In genomic region chr11:111378773-111379499, GRCh38 we compare ENCODE assay signal across 9 cellular contexts. TPM values are rescaled to one million over a fixed set of nuclear protein-coding genes. Genes with fewer than 3 reads are reported as not detected.
DNase-seq lines count a peak whose midpoint lies in the region; ATAC-seq, FAIRE-seq and TF ChIP-seq lines count a peak whose summit lies in the region.
"Had no signal": no experiment of that assay in that cellular context is flagged by ENCODE, and none has a peak within 500 bp of the region (broad histone marks: within the 10 kb centered on the region; RNA-seq: fewer than 3 reads in every experiment).

TSS of gene POU2AF1 (minus strand) at chr11:111379275. CDS start at chr11:111379177, 98 bp downstream.

- no peak within 1 kb of the TSS for H3K4me3 ChIP-seq in K562
- peak within 1 kb of the TSS in 4 of 7 experiments; percentile 8 to 17 (median 14) for H3K4me3 ChIP-seq in skin epidermis

- FAIRE-seq in K562 (lab: Jason Lieb, UNC), result no peak

- H3K79me2 ChIP-seq in K562 (ENCODE audit: control insufficient read depth, insufficient read depth, low read length), result no peaks in the 10 kb centered on the region

- TF ChIP-seq EP300 in K562 (IDR thresholded peaks at IDR 0.05; ENCODE audit: low read length), result no peak

- H3K36me3 ChIP-seq in K562 (ENCODE audit: control insufficient read depth, insufficient read depth, low read length), result no peaks in the 10 kb centered on the region

- WGBS in K562 (ENCODE audit: insufficient coverage, low coverage, missing lambda C conversion rate), result 2% methylated on average over 29 of the region's 30 CpGs

- H3K4me1 ChIP-seq in K562 (replicated peaks in 1 of 2; ENCODE audit: control insufficient read depth in 2 of 2, insufficient read depth in 2 of 2, low read length in 2 of 2), result peaks cover 0 to 4% of the 10 kb centered on the region in 2 experiments; a peak in 1 of 5 replicates

- ATAC-seq in GM18499 (IDR thresholded peaks at IDR 0.05; ENCODE audit: insufficient read depth, unreplicated experiment), result peak; percentile 35
- peak; percentile 60 for ATAC-seq in HG02763 (IDR thresholded peaks at IDR 0.05; ENCODE audit: unreplicated experiment)
- ATAC-seq in K562, result peak; percentile 49; the same call in 2 of the 3 replicates

- TF ChIP-seq RAD21 in K562 (CRISPR knock-in tag; conservative IDR thresholded peaks at IDR 0.05 in 1 of 2, IDR thresholded peaks at IDR 0.05 in 1 of 2), result no peak

- no TSS peak for BruUV-seq in K562 (replicated peaks; lab: Mats Ljungman, UMichigan)

- in situ Hi-C loops in K562 (cut with MboI), result no loop called here

- TF ChIP-seq CTCF in K562 (IDR thresholded peaks at IDR 0.05 in 2 of 3, conservative IDR thresholded peaks at IDR 0.05 in 1 of 3; ENCODE audit: insufficient read depth in 2 of 3, low read depth in 1 of 3, low read length in 3 of 3), result no peak

- no peak within 1 kb of the TSS for H2AFZ ChIP-seq in K562 (ENCODE audit: low read depth, low read length)

- H3K27ac ChIP-seq in K562 (ENCODE audit: extremely low read depth, low read depth, low read length) (no peak within 1 kb of the TSS), skin epidermis (peak within 1 kb of the TSS in 18 of 21 experiments; percentile 11 to 83 (median 66))
- H3K27ac ChIP-seq: VCaP had no signal

- peak; percentile 21 to 89 (median 49) for DNase-seq in T-helper 1 cell
- DNase-seq in K562 (ENCODE audit: extremely low read depth in 1 of 4, low spot score in 3 of 4), result no peak
- no peak for DNase-seq in hypothalamus (lab: John Stamatoyannopoulos, UW)
- no peak for DNase-seq in HUDEP-2 (lab: John Stamatoyannopoulos, UW; ENCODE audit: unreplicated experiment in 76 of 76)
- DNase-seq in RKO (ENCODE audit: low spot score), result no peak

- peaks cover 5 to 16% of the 10 kb centered on the region in 2 experiments; a peak in 3 of 5 replicates for H3K27me3 ChIP-seq in K562 (ENCODE audit: control insufficient read depth in 2 of 2, insufficient read depth in 2 of 2, low read length in 2 of 2)

- no peaks in the 10 kb centered on the region for H3K9me1 ChIP-seq in K562 (ENCODE audit: control insufficient read depth, insufficient read depth, low read length)

- H4K20me1 ChIP-seq in K562 (replicated peaks; ENCODE audit: control insufficient read depth, insufficient read depth, low read length), result no peaks in the 10 kb centered on the region

- no peaks in the 10 kb centered on the region for H3K9me3 ChIP-seq in K562 (replicated peaks; ENCODE audit: control insufficient read depth, insufficient read depth, low read depth, low read length)

- POLR2A ChIA-PET in K562 (lab: Yijun Ruan, JAX), result no interaction called here

- CTCF ChIA-PET in K562 (lab: Yijun Ruan, JAX; ENCODE audit: low intra/inter-chr PET ratio), result no interaction called here

- H3K9ac ChIP-seq in K562 (ENCODE audit: insufficient read depth in 1 of 2, low read depth in 2 of 2, low read length in 2 of 2), result no peak within 1 kb of the TSS

- intact Hi-C loops in K562 (cut with micrococcal nuclease), result no loop called here

- no peak for TF ChIP-seq POLR2A in K562 (conservative IDR thresholded peaks at IDR 0.05)

- H3K4me2 ChIP-seq in K562 (ENCODE audit: insufficient read depth, low read length), result no peak within 1 kb of the TSS

TF ChIP-seq in K562, 482 proteins besides CTCF, POLR2A, EP300 and RAD21 (continues in another document):
- TF ChIP-seq MTA2 (IDR thresholded peaks at IDR 0.05; ENCODE audit: low read depth) (no peak), BACH1 (tag; IDR thresholded peaks at IDR 0.05) (no peak), IRF1 (CRISPR knock-in tag; IDR thresholded peaks at IDR 0.05; ENCODE audit: borderline replicate concordance) (no peak), HDAC3 (IDR thresholded peaks at IDR 0.05; ENCODE audit: borderline replicate concordance, partially characterized antibody) (no peak), GATAD2B (IDR thresholded peaks at IDR 0.05; ENCODE audit: borderline replicate concordance) (no peak), ZFP91 (CRISPR knock-in tag; IDR thresholded peaks at IDR 0.05) (no peak), CEBPG (CRISPR knock-in tag; IDR thresholded peaks at IDR 0.05) (no peak), CEBPG (tag; conservative IDR thresholded peaks at IDR 0.05 in 1 of 2, IDR thresholded peaks at IDR 0.05 in 1 of 2) (no peak), BRF1 (IDR thresholded peaks at IDR 0.05; ENCODE audit: borderline replicate concordance, extremely low read depth, insufficient read length) (no peak), ZNF384 (IDR thresholded peaks at IDR 0.05; ENCODE audit: low read depth, low read length) (no peak), ESRRB (CRISPR knock-in tag; IDR thresholded peaks at IDR 0.05; ENCODE audit: borderline replicate concordance) (no peak)
- TF ChIP-seq, protein P1, sequence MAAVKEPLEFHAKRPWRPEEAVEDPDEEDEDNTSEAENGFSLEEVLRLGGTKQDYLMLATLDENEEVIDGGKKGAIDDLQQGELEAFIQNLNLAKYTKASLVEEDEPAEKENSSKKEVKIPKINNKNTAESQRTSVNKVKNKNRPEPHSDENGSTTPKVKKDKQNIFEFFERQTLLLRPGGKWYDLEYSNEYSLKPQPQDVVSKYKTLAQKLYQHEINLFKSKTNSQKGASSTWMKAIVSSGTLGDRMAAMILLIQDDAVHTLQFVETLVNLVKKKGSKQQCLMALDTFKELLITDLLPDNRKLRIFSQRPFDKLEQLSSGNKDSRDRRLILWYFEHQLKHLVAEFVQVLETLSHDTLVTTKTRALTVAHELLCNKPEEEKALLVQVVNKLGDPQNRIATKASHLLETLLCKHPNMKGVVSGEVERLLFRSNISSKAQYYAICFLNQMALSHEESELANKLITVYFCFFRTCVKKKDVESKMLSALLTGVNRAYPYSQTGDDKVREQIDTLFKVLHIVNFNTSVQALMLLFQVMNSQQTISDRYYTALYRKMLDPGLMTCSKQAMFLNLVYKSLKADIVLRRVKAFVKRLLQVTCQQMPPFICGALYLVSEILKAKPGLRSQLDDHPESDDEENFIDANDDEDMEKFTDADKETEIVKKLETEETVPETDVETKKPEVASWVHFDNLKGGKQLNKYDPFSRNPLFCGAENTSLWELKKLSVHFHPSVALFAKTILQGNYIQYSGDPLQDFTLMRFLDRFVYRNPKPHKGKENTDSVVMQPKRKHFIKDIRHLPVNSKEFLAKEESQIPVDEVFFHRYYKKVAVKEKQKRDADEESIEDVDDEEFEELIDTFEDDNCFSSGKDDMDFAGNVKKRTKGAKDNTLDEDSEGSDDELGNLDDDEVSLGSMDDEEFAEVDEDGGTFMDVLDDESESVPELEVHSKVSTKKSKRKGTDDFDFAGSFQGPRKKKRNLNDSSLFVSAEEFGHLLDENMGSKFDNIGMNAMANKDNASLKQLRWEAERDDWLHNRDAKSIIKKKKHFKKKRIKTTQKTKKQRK (IDR thresholded peaks at IDR 0.05; ENCODE audit: borderline replicate concordance, low read depth, low read length), result no peak
- TF ChIP-seq, protein P2, sequence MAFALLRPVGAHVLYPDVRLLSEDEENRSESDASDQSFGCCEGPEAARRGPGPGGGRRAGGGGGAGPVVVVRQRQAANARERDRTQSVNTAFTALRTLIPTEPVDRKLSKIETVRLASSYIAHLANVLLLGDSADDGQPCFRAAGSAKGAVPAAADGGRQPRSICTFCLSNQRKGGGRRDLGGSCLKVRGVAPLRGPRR (CRISPR knock-in tag; IDR thresholded peaks at IDR 0.05), result no peak

RNA-seq across cellular contexts. Expression of gene POU2AF1, which starts in this region (rescaled TPM):
- not detected in 2 replicates for total RNA-seq in K562 (2011; cell fraction: chromatin; rRNA removed; ENCODE audit: low replicate concordance)
- total RNA-seq in K562 (2011; cell fraction: nucleolus; rRNA removed), result not detected in 2 replicates
- not detected in 2 replicates for total RNA-seq in K562 (2011; cell fraction: nucleoplasm; rRNA removed)
- total RNA-seq in K562 (2014; rRNA removed) (not detected in 2 replicates), K562 (2014; rRNA removed; fragmentation: Illumina TruSeq; extraction: Trizol) (not detected in 2 replicates), K562 (2015; rRNA removed; fragmentation: Illumina TruSeq; extraction: Trizol) (not detected in 2 replicates), K562 (2021) (0.09 and 0.16 TPM in 2 replicates)
- polyA plus RNA-seq in K562 (2011; rRNA removed) (not detected in 2 replicates), K562 (2014; fragmentation: Illumina TruSeq; extraction: Trizol) (not detected in 2 replicates), K562 (2014; fragmentation: Nextera tagmentation; extraction: Ambion mirVana) (not detected), K562 (2014; rRNA removed) (not detected in 2 replicates)
- polyA plus RNA-seq in K562 (2011; cell fraction: cytosol; rRNA removed), result not detected in 2 replicates
- polyA plus RNA-seq in K562 (2011; cell fraction: nucleus; rRNA removed), result not detected in 2 replicates
- polyA plus RNA-seq in K562 (2012), result 0.03 TPM in 1 of 2 replicates, not detected in the other
- not detected in 2 replicates for polyA minus RNA-seq in K562 (2011; rRNA and poly(A)+ RNA removed)
- not detected in 2 replicates for polyA minus RNA-seq in K562 (2011; cell fraction: cytosol; rRNA and poly(A)+ RNA removed)
- not detected in 2 replicates for polyA minus RNA-seq in K562 (2011; cell fraction: nucleus; rRNA and poly(A)+ RNA removed)

Comparison
In these comparisons a context has a peak if more than half of its experiments do, and no peak if none do; other contexts are left out.
1. Peak in ATAC-seq in K562; RNA of the gene not detected or under 1 TPM.
2. DNase-seq: peak in T-helper 1 cell (5 of 5); none in K562 (0 of 4), hypothalamus (0 of 51), HUDEP-2 (0 of 76) and RKO (single experiment).
3. Peak in every context shown above with its lines, with median percentiles within 50 percentile points of each other: ATAC-seq.